In genomic region chr1:21324368-21325137, GRCh38 we compare ENCODE assay signal across 1 cellular context.
TF ChIP-seq lines count a peak whose summit lies in the region.

No MANE protein-coding gene starts in this region.

TF ChIP-seq in IMR-90, 13 proteins besides CTCF, POLR2A, EP300 and RAD21 (continued from another document):
- TF ChIP-seq FOS (IDR thresholded peaks at IDR 0.05; ENCODE audit: low read depth, low read length) (peak; percentile 85), USF2 (IDR thresholded peaks at IDR 0.05; ENCODE audit: low read depth, low read length) (no peak), MAFK (IDR thresholded peaks at IDR 0.05; ENCODE audit: low read depth, low read length) (peak; percentile 28; the same call in 1 of the 2 replicates), NFE2L2 (IDR thresholded peaks at IDR 0.05; ENCODE audit: low read depth, low read length) (peak; percentile 2; the same call in 1 of the 2 replicates), CHD1 (IDR thresholded peaks at IDR 0.05; ENCODE audit: low read depth, low read length) (no peak)
